ENCODE assay signal across 25 cellular contexts in genomic region chr18:74430811-74431571, GRCh38. TPM values are rescaled to one million over a fixed set of nuclear protein-coding genes. Genes with fewer than 3 reads are reported as not detected.
"Had no signal": no experiment of that assay in that cellular context is flagged by ENCODE, and none has a peak within 500 bp of the region (broad histone marks: within the 10 kb centered on the region; RNA-seq: fewer than 3 reads in every experiment).

No MANE protein-coding gene starts in this region.

- H3K36me3 Mint-ChIP-seq: activated naive CD4-positive, alpha-beta T cell treated with anti-CD3 and anti-CD28 coated beads, Interleukin-2, amount 10 ng/mL, durations not matched to agents 7 days and 5 days; brain had no signal

- DNase-seq: activated CD4-positive, alpha-beta T cell treated with anti-CD3 and anti-CD28 coated beads, Interleukin-2, amount 50 U/mL, for 1 hour; activated CD4-positive, CD25-positive, alpha-beta regulatory T cell treated with anti-CD3 and anti-CD28 coated beads, Interleukin-2, amount 50 U/mL, for 72 hours; activated CD8-positive, alpha-beta memory T cell treated with anti-CD3 and anti-CD28 coated beads, Interleukin-2, amount 50 U/mL, for 4 hours; activated effector memory CD4-positive, alpha-beta T cell treated with Interleukin-2 at 50 U/mL for 16 hours; activated naive CD4-positive, alpha-beta T cell treated with anti-CD3 and anti-CD28 coated beads, Interleukin-2, amount 10 ng/mL, durations not matched to agents 7 days and 5 days; activated naive CD8-positive, alpha-beta T cell treated with anti-CD3 and anti-CD28 coated beads, Interleukin-2, amount 50 U/mL, for 24 hours; activated T-cell treated with anti-CD3 and anti-CD28 coated beads, Interleukin-2, amount 50 U/mL, for 48 hours; anterior cingulate cortex; caudate nucleus; gastrocnemius medialis; heart left ventricle; kidney; midbrain; retina; stimulated activated CD4-positive, alpha-beta T cell treated with anti-CD3 and anti-CD28 coated beads, Interleukin-2, amount 100 ng/mL, for 24 hours; stimulated activated naive CD4-positive, alpha-beta T cell treated with Interleukin-2 at 50 U/mL for 16 hours; thyroid gland had no signal

- H3K27ac ChIP-seq: gastrocnemius medialis, heart left ventricle, thyroid gland had no signal

- H3K4me3 Mint-ChIP-seq: activated naive CD4-positive, alpha-beta T cell treated with anti-CD3 and anti-CD28 coated beads, Interleukin-2, amount 10 ng/mL, durations not matched to agents 7 days and 5 days; activated naive CD8-positive, alpha-beta T cell treated with anti-CD3 and anti-CD28 coated beads, Interleukin-2, amount 50 U/mL, for 24 hours; brain had no signal

- H3K9me3 ChIP-seq: gastrocnemius medialis, thyroid gland had no signal

- H3K27ac Mint-ChIP-seq: activated naive CD4-positive, alpha-beta T cell treated with anti-CD3 and anti-CD28 coated beads, Interleukin-2, amount 10 ng/mL, durations not matched to agents 7 days and 5 days; activated naive CD8-positive, alpha-beta T cell treated with anti-CD3 and anti-CD28 coated beads, Interleukin-2, amount 50 U/mL, for 24 hours; brain had no signal

- H3K4me1 ChIP-seq: thyroid gland had no signal

- FAIRE-seq: colon, kidney had no signal

- H3K27me3 ChIP-seq: gastrocnemius medialis, heart left ventricle, thyroid gland had no signal

- H3K4me1 Mint-ChIP-seq: activated naive CD8-positive, alpha-beta T cell treated with anti-CD3 and anti-CD28 coated beads, Interleukin-2, amount 50 U/mL, for 24 hours had no signal

- H3K9me3 Mint-ChIP-seq: activated naive CD4-positive, alpha-beta T cell treated with anti-CD3 and anti-CD28 coated beads, Interleukin-2, amount 10 ng/mL, durations not matched to agents 7 days and 5 days; activated naive CD8-positive, alpha-beta T cell treated with anti-CD3 and anti-CD28 coated beads, Interleukin-2, amount 50 U/mL, for 24 hours had no signal

- H3K4me3 ChIP-seq: gastrocnemius medialis, heart left ventricle, thyroid gland had no signal

- H3K27me3 Mint-ChIP-seq: activated naive CD8-positive, alpha-beta T cell treated with anti-CD3 and anti-CD28 coated beads, Interleukin-2, amount 50 U/mL, for 24 hours; brain had no signal

- H3K36me3 ChIP-seq: gastrocnemius medialis, thyroid gland had no signal

RNA-seq across cellular contexts. Expression of gene DIPK1C, which starts 26.1 kb away (rescaled TPM):
- total RNA-seq: left lobe of liver, lung microvascular endothelial cell, posterior vena cava, subcutaneous adipose tissue, thyroid gland, ureter had no signal
- polyA plus RNA-seq: neural cell had no signal
